ENCODE assay signal across 8 cellular contexts in genomic region chr1:171251042-171251740, GRCh38. TPM values are rescaled to one million over a fixed set of nuclear protein-coding genes. Genes with fewer than 3 reads are reported as not detected.
DNase-seq lines count a peak whose midpoint lies in the region; ATAC-seq, FAIRE-seq and TF ChIP-seq lines count a peak whose summit lies in the region.

No MANE protein-coding gene starts in this region.

- peak overlapping the region; percentile 100 for H3K4me2 ChIP-seq in mesenchymal stem cell (ENCODE audit: low read length, poor library complexity, severe bottlenecking)

- H3K4me3 ChIP-seq in mesenchymal stem cell (ENCODE audit: insufficient read depth in 1 of 2, low read depth in 1 of 2, low read length in 2 of 2) (peak overlapping the region; percentile 63 to 87), testis (peak overlapping the region; percentile 19 to 55)

- peak overlapping the region; percentile 44 for H2BK15ac ChIP-seq in mesenchymal stem cell (ENCODE audit: low read depth, poor library complexity, severe bottlenecking)

- H3K4me1 ChIP-seq in mesenchymal stem cell (ENCODE audit: control insufficient read depth, insufficient read depth, low read depth, low read length) (peaks cover 5% of the 10 kb centered on the region), testis (no peaks in the 10 kb centered on the region)

- intact Hi-C loops in dendritic cell treated with granulocyte-macrophage colony-stimulating factor and Interleukin-4, amounts not matched to agents 40 ng/mL and 50 ng/mL, for 4 days (cut with micrococcal nuclease), result no loop called here
- intact Hi-C loops in testis (cut with DNase I; ENCODE audit: low total_unique reads), result no loop called here

- H3K4me3 Mint-ChIP-seq in dendritic cell treated with granulocyte-macrophage colony-stimulating factor and Interleukin-4, amounts not matched to agents 40 ng/mL and 50 ng/mL, for 4 days, result peak overlapping the region; percentile 69

- FAIRE-seq in RCC 7860 (lab: Jason Lieb, UNC), result no peak

- H3K27ac ChIP-seq in mesenchymal stem cell (ENCODE audit: low read length, poor library complexity, severe bottlenecking), result no peak overlapping the region
- H3K27ac ChIP-seq in testis, result no peak overlapping the region

- H3K79me1 ChIP-seq in mesenchymal stem cell (replicated peaks; ENCODE audit: low read length, poor library complexity, severe bottlenecking), result no peaks in the 10 kb centered on the region

- 5% methylated on average over 26 of the region's 26 CpGs for WGBS in mesenchymal stem cell
- 11 to 18% methylated on average over 21 to 26 of the region's 26 CpGs for WGBS in testis, 2 donors

- H3K9me3 ChIP-seq in mesenchymal stem cell (ENCODE audit: control insufficient read depth, low read length) (no peaks in the 10 kb centered on the region), testis (no peaks in the 10 kb centered on the region)

- peak overlapping the region; percentile 97 for H2AFZ ChIP-seq in mesenchymal stem cell (ENCODE audit: low read depth, low read length)

- POLR2A ChIA-PET in GM10248 (lab: Yijun Ruan, JAX), result no interaction called here

- no peak overlapping the region for H3K18ac ChIP-seq in mesenchymal stem cell (ENCODE audit: low read depth in 1 of 2, low read length in 2 of 2)

- no peak overlapping the region for H3K4ac ChIP-seq in mesenchymal stem cell (ENCODE audit: low read depth in 1 of 2, low read length in 2 of 2)

- H2AK5ac ChIP-seq in mesenchymal stem cell (ENCODE audit: low read length, severe bottlenecking), result no peak overlapping the region

- TF ChIP-seq POLR2A in testis (IDR thresholded peaks at IDR 0.05), result no peak

- DNase-seq in SKM-1 (lab: John Stamatoyannopoulos, UW; ENCODE audit: unreplicated experiment), result peak; percentile 13
- peak; percentile 45 for DNase-seq in mesenchymal stem cell
- DNase-seq in testis, result no peak
- no peak for DNase-seq in RCC 7860 (ENCODE audit: low spot score)
- no peak for DNase-seq in GM10248 (ENCODE audit: extremely low spot score)

- peak overlapping the region; percentile 82 for H3K9ac ChIP-seq in mesenchymal stem cell (ENCODE audit: low read length)

- no peak overlapping the region for H2BK12ac ChIP-seq in mesenchymal stem cell (ENCODE audit: low read length in 2 of 2)

- H3K27me3 ChIP-seq in mesenchymal stem cell (ENCODE audit: control insufficient read depth in 1 of 2, insufficient read depth in 1 of 2, low read length in 2 of 2), result peaks cover 0 to 46% of the 10 kb centered on the region in 2 experiments
- no peaks in the 10 kb centered on the region for H3K27me3 ChIP-seq in testis

- no peak overlapping the region for H4K91ac ChIP-seq in mesenchymal stem cell (ENCODE audit: low read length)

- H3K9me3 Mint-ChIP-seq in dendritic cell treated with granulocyte-macrophage colony-stimulating factor and Interleukin-4, amounts not matched to agents 40 ng/mL and 50 ng/mL, for 4 days, result no peaks in the 10 kb centered on the region

- CTCF ChIA-PET in GM10248 (lab: Yijun Ruan, JAX), result interaction anchor here (0.8 to 8.3 kb wide), 7 partner anchors 10 to 322 kb away, joined by 3 to 76 read pairs (median 3); partner anchors contain the start of gene FMO4

- peaks cover 28% of the 10 kb centered on the region for H3K27me3 Mint-ChIP-seq in dendritic cell treated with granulocyte-macrophage colony-stimulating factor and Interleukin-4, amounts not matched to agents 40 ng/mL and 50 ng/mL, for 4 days

- no peak overlapping the region for H2BK120ac ChIP-seq in mesenchymal stem cell (ENCODE audit: low read depth, low read length)

- H3K23ac ChIP-seq in mesenchymal stem cell (ENCODE audit: low read length in 2 of 2), result peak overlapping the region; percentile 47 to 98

- peak; percentile 49 for ATAC-seq in GM19023 (IDR thresholded peaks at IDR 0.05; ENCODE audit: unreplicated experiment)
- ATAC-seq in HG03442 (IDR thresholded peaks at IDR 0.05; ENCODE audit: unreplicated experiment), result peak; percentile 38

- H3K4me1 Mint-ChIP-seq in dendritic cell treated with granulocyte-macrophage colony-stimulating factor and Interleukin-4, amounts not matched to agents 40 ng/mL and 50 ng/mL, for 4 days (ENCODE audit: low read depth), result peaks cover 6% of the 10 kb centered on the region

- no peaks in the 10 kb centered on the region for H3K36me3 Mint-ChIP-seq in dendritic cell treated with granulocyte-macrophage colony-stimulating factor and Interleukin-4, amounts not matched to agents 40 ng/mL and 50 ng/mL, for 4 days (ENCODE audit: low read depth)

- no peak overlapping the region for H4K8ac ChIP-seq in mesenchymal stem cell (ENCODE audit: low read length)

- no peak for TF ChIP-seq CTCF in testis (IDR thresholded peaks at IDR 0.05)
- TF ChIP-seq CTCF in GM10248 (IDR thresholded peaks at IDR 0.05; ENCODE audit: control extremely low read depth, extremely low read depth, low read depth, missing control alignments), result no peak

- H3K14ac ChIP-seq in mesenchymal stem cell (ENCODE audit: low read length in 2 of 2), result peak overlapping the region in 1 of 2 experiments; percentile 89

- H2BK5ac ChIP-seq in mesenchymal stem cell (ENCODE audit: low read depth, low read length, poor library complexity, severe bottlenecking), result no peak overlapping the region

- no peaks in the 10 kb centered on the region for H3K36me3 ChIP-seq in mesenchymal stem cell (ENCODE audit: control insufficient read depth in 1 of 2, insufficient read depth in 2 of 2, low read depth in 1 of 2, low read length in 2 of 2)
- no peaks in the 10 kb centered on the region for H3K36me3 ChIP-seq in testis (ENCODE audit: low read depth, missing control alignments)

- H3K27ac Mint-ChIP-seq in dendritic cell treated with granulocyte-macrophage colony-stimulating factor and Interleukin-4, amounts not matched to agents 40 ng/mL and 50 ng/mL, for 4 days, result no peak overlapping the region

RNA-seq across cellular contexts. Expression of gene FMO1, which starts 2.9 kb away (rescaled TPM):
- not detected for polyA plus RNA-seq in mesenchymal stem cell (2013, experiment 1 of 2)
- not detected for polyA plus RNA-seq in mesenchymal stem cell (2013, experiment 2 of 2)
- total RNA-seq in testis, result 1 to 10 TPM in 1 of 2 donors, not detected in 1; 1.7 TPM
- 3.7 TPM for polyA plus RNA-seq in testis (ENCODE audit: insufficient read depth, low read depth, low replicate concordance)

Comparison
In these comparisons a context has a peak if more than half of its experiments do, and no peak if none do; other contexts are left out.
1. DNase-seq: peak in SKM-1 (single experiment) and mesenchymal stem cell (single experiment); none in testis (single experiment), RCC 7860 (single experiment) and GM10248 (single experiment).